Comparison of ENCODE assay signal across 26 cellular contexts in genomic region chr3:154701055-154701454, GRCh38.
"Had no signal": no experiment of that assay in that cellular context is flagged by ENCODE, and none has a peak within 500 bp of the region (broad histone marks: within the 10 kb centered on the region; RNA-seq: fewer than 3 reads in every experiment).

No MANE protein-coding gene starts in this region.

- DNase-seq: activated CD4-positive, alpha-beta T cell treated with anti-CD3 and anti-CD28 coated beads for 4 hours; activated CD4-positive, alpha-beta T cell treated with anti-CD3 and anti-CD28 coated beads, Interleukin-2, amount 50 U/mL, for 4 hours; activated naive CD4-positive, alpha-beta T cell treated with anti-CD3 and anti-CD28 coated beads for 36 hours; activated naive CD8-positive, alpha-beta T cell treated with anti-CD3 and anti-CD28 coated beads for 36 hours; activated T-cell treated with anti-CD3 and anti-CD28 coated beads for 4 hours; activated T-cell treated with anti-CD3 and anti-CD28 coated beads, Interleukin-2, amount 50 U/mL, for 72 hours; adrenal gland; brain microvascular endothelial cell; caudate nucleus; effector CD4-positive, alpha-beta T cell; gastrocnemius medialis; glutamatergic neuron; islet precursor cell; left ventricle myocardium inferior; ovary; sigmoid colon; small intestine; stimulated activated CD4-positive, alpha-beta T cell treated with anti-CD3 and anti-CD28 coated beads, Interleukin-4, amount 100 ng/mL, for 4 hours; stimulated activated CD8-positive, alpha-beta memory T cell treated with anti-CD3 and anti-CD28 coated beads, Interleukin-4, amount 100 ng/mL, for 48 hours; stimulated activated naive CD8-positive, alpha-beta T cell treated with anti-CD3 and anti-CD28 coated beads, Interleukin-15, amount 100 ng/mL, for 72 hours; substantia nigra; T-helper 9 cell had no signal

- ATAC-seq: activated T-cell treated with anti-CD3 and anti-CD28 coated beads, Interleukin-2, amount 50 U/mL, for 72 hours; gastrocnemius medialis; stimulated activated memory B cell treated with anti-CD40 and anti-IgM and Interleukin-4, amounts not matched to agents 10 μg/mL and 1 μg/mL and 100 μg/mL, for 72 hours; stimulated activated naive CD8-positive, alpha-beta T cell treated with anti-CD3 and anti-CD28 coated beads, Interleukin-15, amount 100 ng/mL, for 72 hours had no signal

- H3K4me3 ChIP-seq: adrenal gland, ascending aorta, esophagus muscularis mucosa, gastrocnemius medialis, left ventricle myocardium inferior, ovary, sigmoid colon, vagina had no signal
